Comparison of ENCODE assay signal across 21 cellular contexts in genomic region chr7:30906520-30907240, GRCh38. TPM values are rescaled to one million over a fixed set of nuclear protein-coding genes. Genes with fewer than 3 reads are reported as not detected.
DNase-seq lines count a peak whose midpoint lies in the region; ATAC-seq and TF ChIP-seq lines count a peak whose summit lies in the region.
"Had no signal": no experiment of that assay in that cellular context is flagged by ENCODE, and none has a peak within 500 bp of the region (broad histone marks: within the 10 kb centered on the region; RNA-seq: fewer than 3 reads in every experiment).

No MANE protein-coding gene starts in this region.

- no TSS peak for BruUV-seq in PC-3 (replicated peaks; lab: Mats Ljungman, UMichigan)

- DNase-seq in AG10803 (ENCODE audit: low read depth) (peak; percentile 81), PC-3 (peak; percentile 21), fibroblast of peridontal ligament (ENCODE audit: extremely low read depth) (peak; percentile 29), sigmoid colon (no peak), HEK293T (ENCODE audit: extremely low spot score) (no peak), mesenteric fat pad (ENCODE audit: low spot score) (no peak), T-helper 17 cell (no peak)
- no peak for DNase-seq in stimulated activated CD4-positive, alpha-beta T cell treated with anti-CD3 and anti-CD28 coated beads, Interleukin-12 subunit alpha, Interleukin-12 subunit beta, amount 100 ng/mL, for 4 hours
- DNase-seq: activated CD8-positive, alpha-beta T cell treated with anti-CD3 and anti-CD28 coated beads, Interleukin-2, amount 10 ng/mL, durations not matched to agents 7 days and 5 days; AML-193; cerebellar nuclear complex; immature natural killer cell; MV-4-11; NCI-H446; spleen had no signal

- CTCF ChIA-PET in PC-3 (lab: Charles Lee) = no interaction called here
- CTCF ChIA-PET in HEK293T (lab: Yijun Ruan, JAX) = no interaction called here

- H3K9ac ChIP-seq in PC-3 (ENCODE audit: low read length) = no peak overlapping the region

- no peak overlapping the region for H3K27ac Mint-ChIP-seq in T-helper 17 cell
- H3K27ac Mint-ChIP-seq: activated CD8-positive, alpha-beta T cell treated with anti-CD3 and anti-CD28 coated beads, Interleukin-2, amount 10 ng/mL, durations not matched to agents 7 days and 5 days; immature natural killer cell; natural killer cell treated with Interleukin-12 subunit alpha and Interleukin-12 subunit beta and Interleukin-15 and Interleukin-18, amount 100 ng/mL, for 72 hours had no signal

- peaks cover 3% of the 10 kb centered on the region for H3K4me1 Mint-ChIP-seq in T-helper 17 cell
- H3K4me1 Mint-ChIP-seq: immature natural killer cell had no signal

- H3K36me3 ChIP-seq in PC-3 (ENCODE audit: low read depth, low read length) (no peaks in the 10 kb centered on the region), sigmoid colon (no peaks in the 10 kb centered on the region)
- H3K36me3 ChIP-seq: HAP-1, spleen had no signal

- peaks cover 3% of the 10 kb centered on the region for H3K36me3 Mint-ChIP-seq in T-helper 17 cell (ENCODE audit: low read depth)
- H3K36me3 Mint-ChIP-seq: immature natural killer cell; natural killer cell treated with Interleukin-12 subunit alpha and Interleukin-12 subunit beta and Interleukin-15 and Interleukin-18, amount 100 ng/mL, for 72 hours had no signal

- no peak for TF ChIP-seq POLR2A in sigmoid colon (IDR thresholded peaks at IDR 0.05)

- no peaks in the 10 kb centered on the region for H3K9me2 ChIP-seq in PC-3 (replicated peaks; ENCODE audit: low read length)

- H3K4me2 ChIP-seq in PC-3 (ENCODE audit: low read length) = no peak overlapping the region

- H3K4me1 ChIP-seq in PC-3 (ENCODE audit: insufficient read depth, low read length) = peaks cover 10% of the 10 kb centered on the region
- H3K4me1 ChIP-seq in sigmoid colon = peaks cover 0 to 65% (median 62%) of the 10 kb centered on the region in 4 donors
- H3K4me1 ChIP-seq: HAP-1 had no signal

- no peak overlapping the region for H2AFZ ChIP-seq in PC-3 (ENCODE audit: low read length)

- intact Hi-C loops in PC-3 (cut with micrococcal nuclease) (no loop called here), sigmoid colon (cut with DNase I) (no loop called here)

- H3F3A ChIP-seq in PC-3 (ENCODE audit: low read length, unreplicated experiment) = no peaks in the 10 kb centered on the region

- H3K27ac ChIP-seq in PC-3 (ENCODE audit: low read length) = no peak overlapping the region
- peak overlapping the region; percentile 44 to 90 (median 60) for H3K27ac ChIP-seq in sigmoid colon
- H3K27ac ChIP-seq: spleen had no signal

- no peaks in the 10 kb centered on the region for H3K79me2 ChIP-seq in PC-3 (ENCODE audit: low read length)

- TF ChIP-seq CTCF in AG10803 (conservative IDR thresholded peaks at IDR 0.05; ENCODE audit: low read length) (no peak), PC-3 (conservative IDR thresholded peaks at IDR 0.05; ENCODE audit: low read depth, low read length) (no peak), sigmoid colon (IDR thresholded peaks at IDR 0.05) (no peak)

- no peak for TF ChIP-seq EP300 in sigmoid colon (IDR thresholded peaks at IDR 0.05)

- peaks cover 9% of the 10 kb centered on the region for H3K27me3 Mint-ChIP-seq in T-helper 17 cell
- H3K27me3 Mint-ChIP-seq: natural killer cell treated with Interleukin-12 subunit alpha and Interleukin-12 subunit beta and Interleukin-15 and Interleukin-18, amount 100 ng/mL, for 72 hours had no signal

- WGBS in sigmoid colon, 2 donors = 92 to 94% methylated on average over 11 of the region's 11 CpGs

- no peaks in the 10 kb centered on the region for H4K20me1 ChIP-seq in PC-3 (ENCODE audit: low read length)

- POLR2A ChIA-PET in PC-3 (lab: Charles Lee; ENCODE audit: unreplicated experiment) = no interaction called here
- POLR2A ChIA-PET in HEK293T (lab: Yijun Ruan, JAX) = no interaction called here

- H3K9me3 ChIP-seq in PC-3 (ENCODE audit: low read length) = no peaks in the 10 kb centered on the region
- H3K9me3 ChIP-seq in sigmoid colon = no peaks in the 10 kb centered on the region
- no peaks in the 10 kb centered on the region for H3K9me3 ChIP-seq in T-helper 17 cell (ENCODE audit: control insufficient read depth, low read length, poor library complexity, severe bottlenecking)
- H3K9me3 ChIP-seq: HAP-1, spleen had no signal

- H3K4me3 Mint-ChIP-seq in T-helper 17 cell = no peak overlapping the region
- H3K4me3 Mint-ChIP-seq: activated CD8-positive, alpha-beta T cell treated with anti-CD3 and anti-CD28 coated beads, Interleukin-2, amount 10 ng/mL, durations not matched to agents 7 days and 5 days; immature natural killer cell; natural killer cell treated with Interleukin-12 subunit alpha and Interleukin-12 subunit beta and Interleukin-15 and Interleukin-18, amount 100 ng/mL, for 72 hours had no signal

- ATAC-seq in PC-3 (no peak), T-helper 17 cell (no peak)
- ATAC-seq: activated CD8-positive, alpha-beta T cell treated with anti-CD3 and anti-CD28 coated beads, Interleukin-2, amount 10 ng/mL, durations not matched to agents 7 days and 5 days; natural killer cell treated with Interleukin-12 subunit alpha and Interleukin-12 subunit beta and Interleukin-15 and Interleukin-18, amount 100 ng/mL, for 72 hours; Panc1 had no signal

- H3K27me3 ChIP-seq in PC-3 (ENCODE audit: low read length) (no peaks in the 10 kb centered on the region), sigmoid colon (no peaks in the 10 kb centered on the region)

- H3K4me3 ChIP-seq in AG10803 (ENCODE audit: low read length) = no peak overlapping the region
- H3K4me3 ChIP-seq in PC-3 (ENCODE audit: low read length) = no peak overlapping the region
- H3K4me3 ChIP-seq in sigmoid colon = no peak overlapping the region
- H3K4me3 ChIP-seq: HAP-1, spleen had no signal

TF ChIP-seq in HEK293T, 16 proteins besides CTCF, POLR2A, EP300 and RAD21:
- TF ChIP-seq HDGF (IDR thresholded peaks at IDR 0.05; ENCODE audit: borderline replicate concordance) (no peak), L3MBTL2 (conservative IDR thresholded peaks at IDR 0.05) (no peak), ZNF384 (IDR thresholded peaks at IDR 0.05) (no peak), BHLHE40 (IDR thresholded peaks at IDR 0.05; ENCODE audit: borderline replicate concordance) (no peak), LEF1 (IDR thresholded peaks at IDR 0.05; ENCODE audit: borderline replicate concordance) (no peak), SP1 (IDR thresholded peaks at IDR 0.05) (no peak), FOXK2 (IDR thresholded peaks at IDR 0.05) (no peak), CTBP1 (IDR thresholded peaks at IDR 0.05; ENCODE audit: borderline replicate concordance) (no peak), NFRKB (IDR thresholded peaks at IDR 0.05) (no peak), SUZ12 (IDR thresholded peaks at IDR 0.05) (no peak), FOXA1 (IDR thresholded peaks at IDR 0.05) (no peak), FOXM1 (IDR thresholded peaks at IDR 0.05; ENCODE audit: borderline replicate concordance) (no peak)

RNA-seq across cellular contexts. Expression of gene AQP1, which starts 5.0 kb away (rescaled TPM):
- total RNA-seq in PC-3 (2014; rRNA removed) = 0.81 and 1.2 TPM in 2 replicates
- total RNA-seq in sigmoid colon = 100 to 1,000 TPM in 3 of 4 donors, 10 to 100 TPM in 1; 66.0 to 191 (median 146) TPM
- polyA plus RNA-seq in sigmoid colon = 10 to 100 TPM in 1 of 3 donors, 1 to 10 TPM in 2; 3.7 to 41.8 (median 7.8) TPM
- total RNA-seq in mesenteric fat pad = 140 TPM
- under 1 TPM; 0.35 to 0.83 TPM for total RNA-seq in T-helper 17 cell

RNA-seq across cellular contexts. Expression of gene GHRHR, which starts 57.1 kb away (rescaled TPM):
- total RNA-seq in PC-3 (2014; rRNA removed) (not detected in 2 replicates), sigmoid colon (not detected), mesenteric fat pad (not detected), T-helper 17 cell (not detected)
- not detected for polyA plus RNA-seq in sigmoid colon
- total RNA-seq: activated CD8-positive, alpha-beta T cell treated with anti-CD3 and anti-CD28 coated beads, Interleukin-2, amount 10 ng/mL, durations not matched to agents 7 days and 5 days; HT-29; natural killer cell treated with Interleukin-12 subunit alpha and Interleukin-12 subunit beta and Interleukin-15 and Interleukin-18, amount 100 ng/mL, for 72 hours; spleen; urinary bladder had no signal
- polyA plus RNA-seq: esophagus, immature natural killer cell, spleen, urinary bladder had no signal

Comparison
In these comparisons a context has a peak if more than half of its experiments do, and no peak if none do; other contexts are left out.
1. DNase-seq: peak in AG10803 (single experiment), PC-3 (single experiment) and fibroblast of peridontal ligament (single experiment); none in sigmoid colon (single experiment), HEK293T (single experiment), mesenteric fat pad (single experiment), T-helper 17 cell (0 of 3) and stimulated activated CD4-positive, alpha-beta T cell treated with anti-CD3 and anti-CD28 coated beads, Interleukin-12 subunit alpha, Interleukin-12 subunit beta, amount 100 ng/mL, for 4 hours (single experiment).
2. RNA of gene AQP1, which starts 5.0 kb away (total RNA-seq): 66.0 to 191 TPM in sigmoid colon and 140 TPM in mesenteric fat pad (single experiment); 0.81 to 1.2 TPM in PC-3 and 0.35 to 0.83 TPM in T-helper 17 cell; every median in the first group is over 10 times any median in the second.